Comparison of ENCODE assay signal across 14 cellular contexts in the genomic region with DNA sequence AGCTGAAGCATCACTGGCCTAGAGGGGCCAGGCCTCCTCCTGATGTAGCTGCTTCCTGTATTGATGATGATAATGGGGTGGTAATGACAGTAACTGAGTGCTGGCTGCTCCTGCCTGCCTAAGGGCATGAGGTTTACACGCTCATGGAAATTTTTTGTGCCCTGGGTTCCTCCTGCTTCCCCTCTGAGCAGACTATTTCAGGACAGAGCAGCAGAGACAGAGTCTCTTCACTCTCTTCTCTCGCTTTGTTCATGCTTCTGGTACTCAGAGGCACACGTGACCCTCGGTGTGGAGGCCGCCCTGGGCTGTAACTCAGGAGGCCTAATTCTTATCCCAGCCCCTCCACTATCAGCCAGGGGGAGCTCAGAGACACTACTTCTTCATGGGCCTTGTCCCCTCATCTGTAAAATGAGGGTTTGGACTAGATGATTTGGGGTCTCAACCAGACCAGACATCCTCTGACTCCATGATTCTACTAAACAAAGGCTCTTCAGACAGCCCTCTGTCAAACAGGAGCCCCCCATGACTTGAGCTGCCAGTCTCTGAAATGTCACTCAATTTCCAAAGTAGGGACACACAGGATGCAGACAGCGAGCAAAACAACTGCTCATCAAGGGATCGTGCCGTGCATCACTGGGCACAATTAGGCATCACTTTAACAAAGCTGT. TPM values are rescaled to one million over a fixed set of nuclear protein-coding genes. Genes with fewer than 3 reads are reported as not detected.
DNase-seq lines count a peak whose midpoint lies in the region; ATAC-seq, FAIRE-seq and TF ChIP-seq lines count a peak whose summit lies in the region.
"Had no signal": no experiment of that assay in that cellular context is flagged by ENCODE, and none has a peak within 500 bp of the region (broad histone marks: within the 10 kb centered on the region; RNA-seq: fewer than 3 reads in every experiment).

No MANE protein-coding gene starts in this region.

- H3K4me3 ChIP-seq in GM23338 (no peak overlapping the region), coronary artery (no peak overlapping the region)

- H3K4me2 ChIP-seq in GM23338: no peak overlapping the region

- H3K27ac ChIP-seq in GM23338 (ENCODE audit: low read depth) (no peak overlapping the region), coronary artery (no peak overlapping the region)

- intact Hi-C loops in activated B cell treated with CpG ODN at 0.5 μM for 24 hours (cut with micrococcal nuclease): loop anchor here (1.0 kb wide), 4 partner anchors 10 to 121 kb away; partner anchors contain the start of gene PPA1

- DNase-seq in GM12891 (ENCODE audit: insufficient read length, low spot score) (no peak), GM23338 (ENCODE audit: low spot score) (no peak), activated B cell treated with CpG ODN at 0.5 μM for 24 hours (no peak), pons (ENCODE audit: low spot score) (peak; percentile 76), NCI-H82 treated with DMSO at 0.1 percent for 48 hours (lab: John Stamatoyannopoulos, UW; ENCODE audit: unreplicated experiment) (no peak), NOMO-1 treated with DMSO at 0.1 percent for 48 hours (lab: John Stamatoyannopoulos, UW; ENCODE audit: unreplicated experiment) (no peak), coronary artery (ENCODE audit: low spot score) (no peak)
- DNase-seq: activated effector memory CD4-positive, alpha-beta T cell treated with anti-CD3 and anti-CD28 coated beads, Interleukin-2, amount 50 U/mL, for 16 hours; DMS79; HFFc6; mammary epithelial cell; NCI-H2029 had no signal

- H3F3A ChIP-seq in GM23338 (replicated peaks; ENCODE audit: low read depth): no peaks in the 10 kb centered on the region

- no peaks in the 10 kb centered on the region for H3K36me3 ChIP-seq in GM23338 (ENCODE audit: insufficient read depth)

- peaks cover 8% of the 10 kb centered on the region; the same call in 1 of the 2 replicates for H4K20me1 ChIP-seq in GM23338 (replicated peaks; ENCODE audit: insufficient read depth)

- no peaks in the 10 kb centered on the region for H3K27me3 ChIP-seq in GM23338 (ENCODE audit: insufficient read depth)

- FAIRE-seq in GM12891 (lab: Jason Lieb, UNC): peak; percentile 50
- FAIRE-seq: colon, HTR-8/SVneo had no signal

- POLR2A ChIA-PET in activated B cell treated with CpG ODN at 0.5 μM for 24 hours (lab: Charles Lee): interaction anchor here (0.8 to 3.5 kb wide), 9 partner anchors 9 to 122 kb away, joined by 3 to 16 read pairs (median 6); partner anchors contain the start of genes EIF4EBP2 and PPA1

- H3K27ac Mint-ChIP-seq in GM23338 (no peak overlapping the region), activated B cell treated with CpG ODN at 0.5 μM for 24 hours (peak overlapping the region; percentile 94)
- H3K27ac Mint-ChIP-seq: HFFc6 had no signal

- H3K79me2 ChIP-seq in GM23338 (replicated peaks; ENCODE audit: insufficient read depth): no peaks in the 10 kb centered on the region

- H3K4me1 ChIP-seq in GM23338 (ENCODE audit: insufficient read depth): no peaks in the 10 kb centered on the region

- H3K4me3 Mint-ChIP-seq in GM23338 (no peak overlapping the region), activated B cell treated with CpG ODN at 0.5 μM for 24 hours (peak overlapping the region; percentile 86)
- H3K4me3 Mint-ChIP-seq: HFFc6 had no signal

- H3K4me1 Mint-ChIP-seq in GM23338 (peaks cover 6% of the 10 kb centered on the region; the same call in 2 of the 3 replicates), activated B cell treated with CpG ODN at 0.5 μM for 24 hours (peaks cover 40% of the 10 kb centered on the region)

- CTCF ChIA-PET in activated B cell treated with CpG ODN at 0.5 μM for 24 hours (lab: Charles Lee): interaction anchor here (1.3 to 3.3 kb wide), 6 partner anchors 10 to 133 kb away, joined by 4 to 31 read pairs (median 12); no protein-coding TSS in a partner anchor

- no peaks in the 10 kb centered on the region for H3K36me3 Mint-ChIP-seq in GM23338 (ENCODE audit: low read depth)
- no peaks in the 10 kb centered on the region for H3K36me3 Mint-ChIP-seq in activated B cell treated with CpG ODN at 0.5 μM for 24 hours (ENCODE audit: low read depth)

- H3K9me2 ChIP-seq in GM23338 (ENCODE audit: insufficient read depth): no peaks in the 10 kb centered on the region

- H3K27me3 Mint-ChIP-seq in GM23338 (ENCODE audit: insufficient read depth, low read depth, poor library complexity) (peaks cover 10% of the 10 kb centered on the region), activated B cell treated with CpG ODN at 0.5 μM for 24 hours (no peaks in the 10 kb centered on the region)

- TF ChIP-seq POLR2A in GM12891 (IDR thresholded peaks at IDR 0.05; ENCODE audit: low read depth, low read length): no peak

- ATAC-seq in GM23338: peak; percentile 37; the same call in 2 of the 3 replicates
- ATAC-seq in activated B cell treated with CpG ODN at 0.5 μM for 24 hours (ENCODE audit: low read depth): peak; percentile 12

- H3K9me3 Mint-ChIP-seq in GM23338: no peaks in the 10 kb centered on the region
- H3K9me3 Mint-ChIP-seq in activated B cell treated with CpG ODN at 0.5 μM for 24 hours: no peaks in the 10 kb centered on the region
- H3K9me3 Mint-ChIP-seq: HFFc6 had no signal

- H2AFZ ChIP-seq in GM23338: no peak overlapping the region

- TF ChIP-seq CTCF in GM23338 (conservative IDR thresholded peaks at IDR 0.05; ENCODE audit: low read depth in 2 of 2): peak in 1 of 2 experiments; percentile 11; a peak in 1 of 4 replicates
- no peak for TF ChIP-seq CTCF in activated B cell treated with CpG ODN at 0.5 μM for 24 hours (IDR thresholded peaks at IDR 0.05)
- no peak for TF ChIP-seq CTCF in coronary artery (IDR thresholded peaks at IDR 0.05)

TF ChIP-seq in GM12891, 5 proteins besides CTCF, POLR2A, EP300 and RAD21:
- no peak for TF ChIP-seq POLR2AphosphoS5 (IDR thresholded peaks at IDR 0.05; ENCODE audit: low read depth, low read length)
- TF ChIP-seq SPI1 (IDR thresholded peaks at IDR 0.05; ENCODE audit: low read depth, low read length): no peak
- TF ChIP-seq TAF1 (IDR thresholded peaks at IDR 0.05; ENCODE audit: low read depth, low read length): no peak
- no peak for TF ChIP-seq PAX5 (IDR thresholded peaks at IDR 0.05; ENCODE audit: insufficient read depth, low read length, severe bottlenecking)
- no peak for TF ChIP-seq POU2F2 (IDR thresholded peaks at IDR 0.05; ENCODE audit: low read depth, low read length)

TF ChIP-seq in GM23338, 12 proteins besides CTCF, POLR2A, EP300 and RAD21 (continues in another document):
- no peak for TF ChIP-seq CREB1 (CRISPR knock-in tag; IDR thresholded peaks at IDR 0.05; ENCODE audit: low read depth)
- TF ChIP-seq POLR2AphosphoS5 (IDR thresholded peaks at IDR 0.05; ENCODE audit: low read depth): no peak

RNA-seq across cellular contexts. Expression of gene LRRC20, which starts 27.7 kb away (rescaled TPM):
- 11.6 TPM for polyA plus RNA-seq in GM12891 (2012; ENCODE audit: low read depth, missing spikeins)
- total RNA-seq in GM23338 (2014; rRNA removed; shearing (Covaris generic)): 43.3 and 43.9 TPM in 2 replicates
- polyA plus RNA-seq in GM23338 (2016; fragmentation: Nextera tagmentation; extraction: Ambion mirVana): 5.9 and 7.1 TPM in 2 replicates
- total RNA-seq in activated B cell treated with CpG ODN at 0.5 μM for 24 hours: 0.64 and 0.81 TPM in 2 replicates

RNA-seq across cellular contexts. Expression of gene EIF4EBP2, which starts 49.2 kb away (rescaled TPM):
- 16.1 TPM for polyA plus RNA-seq in GM12891 (2012; ENCODE audit: low read depth, missing spikeins)
- 131 and 138 TPM in 2 replicates for total RNA-seq in GM23338 (2014; rRNA removed; shearing (Covaris generic))
- 40.5 and 42.0 TPM in 2 replicates for polyA plus RNA-seq in GM23338 (2016; fragmentation: Nextera tagmentation; extraction: Ambion mirVana)
- 38.7 and 40.6 TPM in 2 replicates for total RNA-seq in activated B cell treated with CpG ODN at 0.5 μM for 24 hours

Comparison
In these comparisons a context has a peak if more than half of its experiments do, and no peak if none do; other contexts are left out.
1. RNA of gene LRRC20, which starts 27.7 kb away (total RNA-seq): 43.3 to 43.9 TPM in GM23338; 0.64 to 0.81 TPM in activated B cell treated with CpG ODN at 0.5 μM for 24 hours; every median in the first group is over 10 times any median in the second.